8 cellular contexts compared by ENCODE assay signal in the genomic region with DNA sequence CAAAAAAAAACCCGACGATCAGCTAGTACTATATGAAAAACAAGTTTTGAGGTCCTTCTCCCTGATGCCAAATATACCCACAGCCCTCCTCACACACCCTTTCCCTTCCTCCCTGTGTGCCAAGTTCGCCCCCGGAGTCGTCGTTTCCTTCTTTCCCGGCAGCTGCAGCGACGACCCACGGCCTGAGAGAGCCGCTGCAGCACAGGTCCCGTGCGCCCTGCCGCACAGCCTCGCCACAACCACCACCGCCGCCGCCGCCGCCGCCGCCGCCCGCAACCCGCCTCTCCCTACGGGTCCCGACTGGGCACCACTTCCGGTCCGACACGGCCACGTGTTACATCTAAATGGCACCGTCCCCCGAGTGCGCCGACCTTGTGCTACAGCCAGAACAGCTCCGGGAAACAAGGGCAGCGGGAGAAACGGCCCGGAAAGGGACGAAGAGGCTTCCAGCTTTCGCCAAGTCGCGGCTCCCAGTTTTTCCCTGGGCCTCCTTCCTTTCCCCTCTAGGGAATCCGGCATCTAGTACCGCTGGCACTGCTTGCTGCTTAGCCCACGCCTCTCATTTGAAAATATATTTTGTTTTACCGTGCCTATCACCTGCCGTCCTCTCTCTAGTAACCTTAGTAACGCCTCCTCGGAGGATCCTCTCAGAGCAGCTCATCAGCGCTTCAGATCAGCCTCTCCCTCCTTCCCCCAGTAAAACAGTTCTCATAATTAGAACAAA. TPM values are rescaled to one million over a fixed set of nuclear protein-coding genes. Genes with fewer than 3 reads are reported as not detected.
DNase-seq lines count a peak whose midpoint lies in the region; ATAC-seq and TF ChIP-seq lines count a peak whose summit lies in the region.

A gene with protein sequence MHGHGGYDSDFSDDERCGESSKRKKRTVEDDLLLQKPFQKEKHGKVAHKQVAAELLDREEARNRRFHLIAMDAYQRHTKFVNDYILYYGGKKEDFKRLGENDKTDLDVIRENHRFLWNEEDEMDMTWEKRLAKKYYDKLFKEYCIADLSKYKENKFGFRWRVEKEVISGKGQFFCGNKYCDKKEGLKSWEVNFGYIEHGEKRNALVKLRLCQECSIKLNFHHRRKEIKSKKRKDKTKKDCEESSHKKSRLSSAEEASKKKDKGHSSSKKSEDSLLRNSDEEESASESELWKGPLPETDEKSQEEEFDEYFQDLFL (minus strand): TSS at position 315 of the 724 bp plus-strand sequence. CDS start 2,486 bp downstream, outside the sequence.

- DNase-seq in NCI-H1694 (lab: John Stamatoyannopoulos, UW) (peak; percentile 74), T-helper 2 cell (peak; percentile 66 to 95 (median 79)), ascending aorta (ENCODE audit: low spot score in 2 of 2) (peak; percentile 65 to 96), hepatocyte (ENCODE audit: low spot score) (peak; percentile 97), aorta (peak; percentile 94 to 97)

- H3K79me2 ChIP-seq in hepatocyte, result peaks cover 12% of the 10 kb centered on the region

- no peaks in the 10 kb centered on the region for H4K20me1 ChIP-seq in hepatocyte (ENCODE audit: insufficient read depth, poor library complexity, severe bottlenecking)

- ATAC-seq in GM18498 (IDR thresholded peaks at IDR 0.05; ENCODE audit: unreplicated experiment) (peak; percentile 89), HG02884 (IDR thresholded peaks at IDR 0.05; ENCODE audit: unreplicated experiment) (peak; percentile 78), aorta (ENCODE audit: low FRiP score) (peak; percentile 99)

- H2AFZ ChIP-seq in hepatocyte, result peak within 1 kb of the TSS; percentile 86

- no peaks in the 10 kb centered on the region for H3K27me3 ChIP-seq in ascending aorta
- no peaks in the 10 kb centered on the region for H3K27me3 ChIP-seq in hepatocyte
- no peaks in the 10 kb centered on the region for H3K27me3 ChIP-seq in rectal smooth muscle tissue (ENCODE audit: control insufficient read depth, insufficient read depth, low read length)
- H3K27me3 ChIP-seq in aorta (ENCODE audit: control insufficient read depth in 1 of 2, insufficient read depth in 2 of 2, low read length in 1 of 2), result no peaks in the 10 kb centered on the region

- H3K27ac ChIP-seq in ascending aorta (peak within 1 kb of the TSS; percentile 86 to 89), hepatocyte (peak within 1 kb of the TSS; percentile 93), rectal smooth muscle tissue (ENCODE audit: low read depth, low read length) (peak within 1 kb of the TSS; percentile 86), aorta (ENCODE audit: low read depth in 1 of 2, low read length in 2 of 2) (peak within 1 kb of the TSS; percentile 37 to 84)

- intact Hi-C loops in ascending aorta (cut with DNase I) (loop anchor here (1.0 to 5.0 kb wide), 4 partner anchors 54 to 1110 kb away; partner anchors contain the start of genes KIF11, LGI1 and PLCE1), aorta (cut with DNase I) (loop anchor here (1.0 to 5.0 kb wide), 4 partner anchors 50 to 114 kb away; partner anchors contain the start of gene LGI1 (in 1 of the 2))

- under 1% methylated on average over 50 of the region's 51 CpGs for WGBS in hepatocyte (ENCODE audit: low lambda C conversion rate, missing lambda C conversion rate)
- 0 to 1% methylated on average over 44 to 51 of the region's 51 CpGs for WGBS in aorta, 2 donors

- H3K4me3 ChIP-seq in ascending aorta (peak within 1 kb of the TSS; percentile 65 to 74), hepatocyte (peak within 1 kb of the TSS; percentile 66), rectal smooth muscle tissue (ENCODE audit: low read length) (peak within 1 kb of the TSS; percentile 83), aorta (ENCODE audit: low read length in 2 of 2) (peak within 1 kb of the TSS; percentile 50 to 94)

- peak; percentile 59 to 73 (median 73) for TF ChIP-seq CTCF in ascending aorta (IDR thresholded peaks at IDR 0.05)
- peak; percentile 79 for TF ChIP-seq CTCF in hepatocyte (IDR thresholded peaks at IDR 0.05; ENCODE audit: poor library complexity)

- H3K4me1 ChIP-seq in ascending aorta (peaks cover 0 to 4% of the 10 kb centered on the region in 2 donors), hepatocyte (ENCODE audit: insufficient read depth) (peaks cover 10% of the 10 kb centered on the region), rectal smooth muscle tissue (ENCODE audit: control insufficient read depth, insufficient read depth, low read length) (peaks cover 11% of the 10 kb centered on the region), aorta (ENCODE audit: control insufficient read depth in 1 of 2, insufficient read depth in 2 of 2, low read length in 2 of 2) (peaks cover 0 to 2% of the 10 kb centered on the region in 2 donors)

- H3K36me3 ChIP-seq in ascending aorta (peaks cover 8 to 11% of the 10 kb centered on the region in 2 donors), hepatocyte (replicated peaks; ENCODE audit: insufficient read depth, low read depth) (no peaks in the 10 kb centered on the region), rectal smooth muscle tissue (ENCODE audit: control insufficient read depth, insufficient read depth, low read length) (peaks cover 5% of the 10 kb centered on the region), aorta (ENCODE audit: control insufficient read depth in 1 of 2, insufficient read depth in 2 of 2, low read length in 1 of 2) (no peaks in the 10 kb centered on the region)

- H3K9me2 ChIP-seq in hepatocyte (replicated peaks; ENCODE audit: insufficient read depth), result no peaks in the 10 kb centered on the region

- no peaks in the 10 kb centered on the region for H3K9me3 ChIP-seq in ascending aorta
- H3K9me3 ChIP-seq in hepatocyte (ENCODE audit: low read depth), result no peaks in the 10 kb centered on the region
- no peaks in the 10 kb centered on the region for H3K9me3 ChIP-seq in aorta (ENCODE audit: control insufficient read depth, low read length)

- peak within 1 kb of the TSS; percentile 82 for H3K4me2 ChIP-seq in hepatocyte

- peak within 1 kb of the TSS; percentile 88 for H3K9ac ChIP-seq in rectal smooth muscle tissue (ENCODE audit: low read length)

RNA-seq across cellular contexts. Expression of the gene that starts here (rescaled TPM):
- total RNA-seq in ascending aorta, result 1.7 TPM
- total RNA-seq in hepatocyte, result 11.4 and 12.9 TPM in 2 replicates
- 14.9 TPM in 2 replicates for polyA plus RNA-seq in hepatocyte
- 10 to 100 TPM; 24.8 to 32.5 TPM for total RNA-seq in aorta
- polyA plus RNA-seq in aorta, result 10 to 100 TPM; 15.0 to 16.0 TPM

Comparison
In these comparisons a context has a peak if more than half of its experiments do, and no peak if none do; other contexts are left out.
1. Peak in every context shown above with its lines: DNase-seq, ATAC-seq, H3K4me3 ChIP-seq and H3K27ac ChIP-seq.